ENCODE assay signal across 23 cellular contexts in the genomic region with DNA sequence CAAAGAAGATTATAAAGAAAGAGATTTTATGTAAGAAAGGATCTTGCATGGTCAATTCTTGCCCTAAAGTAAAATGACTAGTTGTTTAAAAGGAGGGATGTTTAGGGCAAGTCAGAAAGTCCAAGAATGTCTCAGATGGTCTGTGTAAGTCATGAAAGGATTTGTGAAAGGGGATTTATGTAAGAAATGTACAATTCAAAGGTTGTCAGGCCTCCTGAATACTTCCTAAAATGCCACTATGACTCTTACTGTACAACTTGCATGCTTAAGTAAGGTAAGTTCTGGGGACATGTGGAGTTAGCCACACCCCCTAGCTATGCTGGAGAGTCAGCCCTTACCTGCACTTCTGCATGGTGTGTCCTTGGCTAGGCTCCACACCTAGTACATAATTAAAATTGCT.
"Had no signal": no experiment of that assay in that cellular context is flagged by ENCODE, and none has a peak within 500 bp of the region (broad histone marks: within the 10 kb centered on the region; RNA-seq: fewer than 3 reads in every experiment).

No MANE protein-coding gene starts in this region.

- H3K4me3 Mint-ChIP-seq: dendritic cell treated with granulocyte-macrophage colony-stimulating factor and Interleukin-4, amounts not matched to agents 40 ng/mL and 50 ng/mL, for 4 days; effector memory CD8-positive, alpha-beta T cell; mesothelial cell of epicardium; naive B cell; naive thymus-derived CD8-positive, alpha-beta T cell had no signal

- DNase-seq: colonic mucosa; cortex of kidney; effector CD8-positive, alpha-beta T cell; effector memory CD8-positive, alpha-beta T cell; foreskin melanocyte; gastrocnemius medialis; glutamatergic neuron; head of caudate nucleus; heart right ventricle; hippocampal formation; left cardiac atrium; left lung; left ventricle myocardium superior; lower lobe of right lung; mesenchymal stem cell; mucosa of descending colon; naive B cell; naive thymus-derived CD8-positive, alpha-beta T cell had no signal

- H3K4me1 Mint-ChIP-seq: naive B cell had no signal

- ATAC-seq: effector memory CD8-positive, alpha-beta T cell; gastrocnemius medialis; heart right ventricle; left cardiac atrium; left lung; left ventricle myocardium superior; lower lobe of right lung; mucosa of descending colon; naive thymus-derived CD8-positive, alpha-beta T cell had no signal

- H3K9me3 Mint-ChIP-seq: dendritic cell treated with granulocyte-macrophage colony-stimulating factor and Interleukin-4, amounts not matched to agents 40 ng/mL and 50 ng/mL, for 4 days; effector memory CD8-positive, alpha-beta T cell had no signal

- H3K27ac Mint-ChIP-seq: dendritic cell treated with granulocyte-macrophage colony-stimulating factor and Interleukin-4, amounts not matched to agents 40 ng/mL and 50 ng/mL, for 4 days; effector memory CD8-positive, alpha-beta T cell; mesothelial cell of epicardium; naive B cell; naive thymus-derived CD8-positive, alpha-beta T cell had no signal

- H3K27me3 ChIP-seq: colonic mucosa, esophagus muscularis mucosa, gastrocnemius medialis, heart right ventricle, left lung had no signal

- H3K27ac ChIP-seq: colonic mucosa, esophagus muscularis mucosa, gastrocnemius medialis, heart right ventricle, left lung, lower lobe of right lung had no signal

- H3K4me1 ChIP-seq: colonic mucosa, left lung, lower lobe of right lung had no signal

- H3K36me3 Mint-ChIP-seq: naive B cell had no signal

- H3K4me3 ChIP-seq: colonic mucosa, esophagus muscularis mucosa, gastrocnemius medialis, heart right ventricle, left lung, lower lobe of right lung, mucosa of descending colon had no signal

- H3K27me3 Mint-ChIP-seq: effector memory CD8-positive, alpha-beta T cell; naive B cell; naive thymus-derived CD8-positive, alpha-beta T cell had no signal

- FAIRE-seq: endothelial cell of umbilical vein, keratinocyte had no signal

- H3K36me3 ChIP-seq: colonic mucosa, esophagus muscularis mucosa, gastrocnemius medialis, heart right ventricle, left lung, lower lobe of right lung had no signal

- H3K9me3 ChIP-seq: colonic mucosa, esophagus muscularis mucosa, gastrocnemius medialis, lower lobe of right lung had no signal
